In genomic region chr9:5994486-5994885, GRCh38 we compare ENCODE assay signal across 24 cellular contexts.
"Had no signal": no experiment of that assay in that cellular context is flagged by ENCODE, and none has a peak within 500 bp of the region (broad histone marks: within the 10 kb centered on the region; RNA-seq: fewer than 3 reads in every experiment).

No MANE protein-coding gene starts in this region.

- H3K9me3 Mint-ChIP-seq: memory B cell; natural killer cell treated with Interleukin-12 subunit alpha and Interleukin-12 subunit beta and Interleukin-15 and Interleukin-18, amount 100 ng/mL, for 72 hours; neural progenitor cell had no signal

- H3K36me3 ChIP-seq: heart right ventricle, left lung, lower lobe of right lung, neural progenitor cell, ovary, stomach, thoracic aorta, transverse colon had no signal

- ATAC-seq: esophagus mucosa; heart right ventricle; left lung; lower lobe of right lung; natural killer cell treated with Interleukin-12 subunit alpha and Interleukin-12 subunit beta and Interleukin-15 and Interleukin-18, amount 100 ng/mL, for 72 hours; right cardiac atrium had no signal

- H3K27me3 Mint-ChIP-seq: memory B cell; natural killer cell treated with Interleukin-12 subunit alpha and Interleukin-12 subunit beta and Interleukin-15 and Interleukin-18, amount 100 ng/mL, for 72 hours; progenitor cell of endocrine pancreas had no signal

- H3K27me3 ChIP-seq: dorsolateral prefrontal cortex, heart right ventricle, left lung, neural progenitor cell, ovary, stomach, transverse colon had no signal

- FAIRE-seq: islet of Langerhans had no signal

- H2AFZ ChIP-seq: neural progenitor cell had no signal

- H3K27ac ChIP-seq: dorsolateral prefrontal cortex, heart right ventricle, left lung, lower lobe of right lung, neural progenitor cell, ovary, stomach, thoracic aorta, transverse colon had no signal

- H3K27ac Mint-ChIP-seq: neural progenitor cell had no signal

- H3K4me2 ChIP-seq: neural progenitor cell had no signal

- H3K4me1 ChIP-seq: left lung, lower lobe of right lung had no signal

- H3K36me3 Mint-ChIP-seq: natural killer cell treated with Interleukin-12 subunit alpha and Interleukin-12 subunit beta and Interleukin-15 and Interleukin-18, amount 100 ng/mL, for 72 hours had no signal

- H3K4me3 ChIP-seq: dorsolateral prefrontal cortex, heart right ventricle, left lung, lower lobe of right lung, neural progenitor cell, ovary, stomach, thoracic aorta, transverse colon had no signal

- H3K9ac ChIP-seq: neural progenitor cell had no signal

- H3K9me3 ChIP-seq: heart right ventricle, left lung, lower lobe of right lung, ovary, stomach, thoracic aorta, transverse colon had no signal

- DNase-seq: cortex of kidney; dorsolateral prefrontal cortex; effector CD8-positive, alpha-beta T cell; heart right ventricle; hypothalamus; lower lobe of right lung; midbrain; nucleus accumbens; ovary; right cardiac atrium; small intestine; stimulated activated CD4-positive, alpha-beta T cell treated with anti-CD3 and anti-CD28 coated beads, Interleukin-12 subunit alpha, Interleukin-12 subunit beta, amount 100 ng/mL, for 4 hours; stimulated activated naive CD4-positive, alpha-beta T cell; stomach; substantia nigra; transverse colon had no signal

- H3K4me3 Mint-ChIP-seq: memory B cell; natural killer cell treated with Interleukin-12 subunit alpha and Interleukin-12 subunit beta and Interleukin-15 and Interleukin-18, amount 100 ng/mL, for 72 hours; neural progenitor cell had no signal
